Comparison of ENCODE assay signal across 9 cellular contexts in the genomic region with DNA sequence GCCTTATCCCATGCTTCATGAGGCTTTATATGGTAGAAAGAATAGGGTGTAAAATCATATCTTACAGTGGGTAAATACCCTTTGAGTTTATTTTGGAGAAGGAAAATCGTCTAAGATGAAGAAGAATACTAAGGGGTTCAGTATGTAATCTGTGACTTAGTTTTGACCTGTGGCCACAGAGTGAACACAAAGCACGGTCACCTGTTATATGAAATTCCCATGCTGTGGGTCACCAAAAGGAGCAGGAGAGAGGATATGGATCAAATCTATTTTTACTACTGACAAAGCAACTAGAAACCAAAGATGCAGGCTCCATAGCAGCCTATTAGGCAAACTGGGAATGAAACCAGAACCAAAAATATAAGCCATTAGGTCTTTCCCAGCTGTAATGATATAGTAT. TPM values are rescaled to one million over a fixed set of nuclear protein-coding genes. Genes with fewer than 3 reads are reported as not detected.
"Had no signal": no experiment of that assay in that cellular context is flagged by ENCODE, and none has a peak within 500 bp of the region (broad histone marks: within the 10 kb centered on the region; RNA-seq: fewer than 3 reads in every experiment).

No MANE protein-coding gene starts in this region.

- DNase-seq: IMR-90, KBM-7, KG1 had no signal

- H3K4me2 ChIP-seq: KMS-11 had no signal

- H3K4me3 ChIP-seq: K562 had no signal

- H3K27ac ChIP-seq: HL-60, KMS-11 had no signal

- ATAC-seq: HepG2, K562 had no signal

- H3K9ac ChIP-seq: KMS-11 had no signal

RNA-seq across cellular contexts. Expression of a gene that starts 3.6 kb away (rescaled TPM):
- total RNA-seq: HepG2, HT-29, IMR-90, K562 had no signal
- polyA plus RNA-seq: IgD-negative memory B cell, IMR-90, K562 had no signal
